Comparison of ENCODE assay signal across 25 cellular contexts in genomic region chr4:20572976-20573375, GRCh38.
"Had no signal": no experiment of that assay in that cellular context is flagged by ENCODE, and none has a peak within 500 bp of the region (broad histone marks: within the 10 kb centered on the region; RNA-seq: fewer than 3 reads in every experiment).

No MANE protein-coding gene starts in this region.

- H3K27ac ChIP-seq: body of pancreas, cardiac muscle cell, hepatocyte, lower lobe of right lung, neutrophil, ovary, thyroid gland had no signal

- H3K9me3 Mint-ChIP-seq: activated CD4-positive, alpha-beta memory T cell treated with anti-CD3 and anti-CD28 coated beads, Interleukin-2, amount 10 ng/mL, durations not matched to agents 7 days and 5 days; activated CD4-positive, alpha-beta T cell treated with anti-CD3 and anti-CD28 coated beads, Interleukin-2, amount 10 ng/mL, durations not matched to agents 24 days and 14 days; activated naive CD4-positive, alpha-beta T cell treated with anti-CD3 and anti-CD28 coated beads, Interleukin-2, amount 10 ng/mL, durations not matched to agents 7 days and 5 days; stimulated activated naive CD8-positive, alpha-beta T cell treated with anti-CD3 and anti-CD28 coated beads, Interleukin-15, Interleukin-2, amounts not matched to agents 100 ng/mL and 50 ng/mL, for 24 hours had no signal

- H3K4me3 Mint-ChIP-seq: activated CD4-positive, alpha-beta memory T cell treated with anti-CD3 and anti-CD28 coated beads, Interleukin-2, amount 10 ng/mL, durations not matched to agents 7 days and 5 days; activated CD4-positive, alpha-beta T cell treated with anti-CD3 and anti-CD28 coated beads, Interleukin-2, amount 10 ng/mL, durations not matched to agents 24 days and 14 days; activated CD8-positive, alpha-beta memory T cell treated with anti-CD3 and anti-CD28 coated beads, Interleukin-2, amount 10 ng/mL, durations not matched to agents 7 days and 5 days; activated naive CD4-positive, alpha-beta T cell treated with anti-CD3 and anti-CD28 coated beads, Interleukin-2, amount 10 ng/mL, durations not matched to agents 7 days and 5 days; stimulated activated naive CD8-positive, alpha-beta T cell treated with anti-CD3 and anti-CD28 coated beads, Interleukin-15, Interleukin-2, amounts not matched to agents 100 ng/mL and 50 ng/mL, for 24 hours had no signal

- H3K4me3 ChIP-seq: body of pancreas, cardiac muscle cell, hepatocyte, lower lobe of right lung, mucosa of descending colon, ovary, thyroid gland had no signal

- DNase-seq: activated CD4-positive, alpha-beta memory T cell treated with anti-CD3 and anti-CD28 coated beads, Interleukin-2, amount 10 ng/mL, durations not matched to agents 7 days and 5 days; activated CD4-positive, alpha-beta T cell treated with anti-CD3 and anti-CD28 coated beads, Interleukin-2, amount 10 ng/mL, durations not matched to agents 24 days and 14 days; activated CD8-positive, alpha-beta memory T cell treated with anti-CD3 and anti-CD28 coated beads, Interleukin-2, amount 10 ng/mL, durations not matched to agents 7 days and 5 days; activated effector memory CD4-positive, alpha-beta T cell treated with anti-CD3 and anti-CD28 coated beads, Interleukin-2, amount 50 U/mL, for 16 hours; activated naive CD4-positive, alpha-beta T cell treated with anti-CD3 and anti-CD28 coated beads, Interleukin-2, amount 10 ng/mL, durations not matched to agents 7 days and 5 days; activated T-cell treated with anti-CD3 and anti-CD28 coated beads for 4 hours; anterior cingulate cortex; body of pancreas; cortex of kidney; effector CD4-positive, alpha-beta T cell; glutamatergic neuron; kidney; lower lobe of right lung; mesendoderm; mucosa of descending colon; ovary; right cardiac atrium; substantia nigra; T-helper 2 cell; thyroid gland had no signal

- H3K27me3 ChIP-seq: body of pancreas, cardiac muscle cell, hepatocyte, neutrophil, ovary, thyroid gland had no signal

- H3K79me2 ChIP-seq: hepatocyte had no signal

- H3K27ac Mint-ChIP-seq: activated CD4-positive, alpha-beta memory T cell treated with anti-CD3 and anti-CD28 coated beads, Interleukin-2, amount 10 ng/mL, durations not matched to agents 7 days and 5 days; activated CD4-positive, alpha-beta T cell treated with anti-CD3 and anti-CD28 coated beads, Interleukin-2, amount 10 ng/mL, durations not matched to agents 24 days and 14 days; activated CD8-positive, alpha-beta memory T cell treated with anti-CD3 and anti-CD28 coated beads, Interleukin-2, amount 10 ng/mL, durations not matched to agents 7 days and 5 days; activated naive CD4-positive, alpha-beta T cell treated with anti-CD3 and anti-CD28 coated beads, Interleukin-2, amount 10 ng/mL, durations not matched to agents 7 days and 5 days; stimulated activated naive CD8-positive, alpha-beta T cell treated with anti-CD3 and anti-CD28 coated beads, Interleukin-15, Interleukin-2, amounts not matched to agents 100 ng/mL and 50 ng/mL, for 24 hours had no signal

- H3K4me1 Mint-ChIP-seq: activated CD4-positive, alpha-beta memory T cell treated with anti-CD3 and anti-CD28 coated beads, Interleukin-2, amount 10 ng/mL, durations not matched to agents 7 days and 5 days; activated CD4-positive, alpha-beta T cell treated with anti-CD3 and anti-CD28 coated beads, Interleukin-2, amount 10 ng/mL, durations not matched to agents 24 days and 14 days; activated CD8-positive, alpha-beta memory T cell treated with anti-CD3 and anti-CD28 coated beads, Interleukin-2, amount 10 ng/mL, durations not matched to agents 7 days and 5 days; activated naive CD4-positive, alpha-beta T cell treated with anti-CD3 and anti-CD28 coated beads, Interleukin-2, amount 10 ng/mL, durations not matched to agents 7 days and 5 days had no signal

- H3K4me2 ChIP-seq: hepatocyte had no signal

- ATAC-seq: activated CD4-positive, CD25-positive, alpha-beta regulatory T cell treated with anti-CD3 and anti-CD28 coated beads, Interleukin-2, amount 50 U/mL, for 24 hours; activated CD8-positive, alpha-beta memory T cell treated with anti-CD3 and anti-CD28 coated beads, Interleukin-2, amount 10 ng/mL, durations not matched to agents 7 days and 5 days; body of pancreas; lower lobe of right lung; mucosa of descending colon; right cardiac atrium had no signal

- H3K36me3 ChIP-seq: lower lobe of right lung, neutrophil, ovary, thyroid gland had no signal

- H3K9me3 ChIP-seq: body of pancreas, lower lobe of right lung, mucosa of descending colon, neutrophil, ovary, thyroid gland had no signal

- H3K4me1 ChIP-seq: body of pancreas, lower lobe of right lung, thyroid gland had no signal

- H3K36me3 Mint-ChIP-seq: activated CD8-positive, alpha-beta memory T cell treated with anti-CD3 and anti-CD28 coated beads, Interleukin-2, amount 10 ng/mL, durations not matched to agents 7 days and 5 days; activated naive CD4-positive, alpha-beta T cell treated with anti-CD3 and anti-CD28 coated beads, Interleukin-2, amount 10 ng/mL, durations not matched to agents 7 days and 5 days had no signal

- H2AFZ ChIP-seq: hepatocyte had no signal

- H3K27me3 Mint-ChIP-seq: activated CD4-positive, alpha-beta memory T cell treated with anti-CD3 and anti-CD28 coated beads, Interleukin-2, amount 10 ng/mL, durations not matched to agents 7 days and 5 days; activated CD4-positive, alpha-beta T cell treated with anti-CD3 and anti-CD28 coated beads, Interleukin-2, amount 10 ng/mL, durations not matched to agents 24 days and 14 days; activated naive CD4-positive, alpha-beta T cell treated with anti-CD3 and anti-CD28 coated beads, Interleukin-2, amount 10 ng/mL, durations not matched to agents 7 days and 5 days; stimulated activated naive CD8-positive, alpha-beta T cell treated with anti-CD3 and anti-CD28 coated beads, Interleukin-15, Interleukin-2, amounts not matched to agents 100 ng/mL and 50 ng/mL, for 24 hours had no signal
